1 cellular context compared by ENCODE assay signal in genomic region chr7:131517218-131517923, GRCh38.
TF ChIP-seq lines count a peak whose summit lies in the region.

No MANE protein-coding gene starts in this region.

TF ChIP-seq in endothelial cell of umbilical vein, 7 proteins besides CTCF, POLR2A, EP300 and RAD21:
- no peak for TF ChIP-seq MAX (IDR thresholded peaks at IDR 0.05; ENCODE audit: insufficient read depth, insufficient read length)
- TF ChIP-seq POLR2AphosphoS5 (IDR thresholded peaks at IDR 0.05; ENCODE audit: insufficient read depth, low read depth, low read length), result peak; percentile 8
TF ChIP-seq in endothelial cell of umbilical vein: peak in this region for 1.
